Comparison of ENCODE assay signal across 1 cellular context in the genomic region with DNA sequence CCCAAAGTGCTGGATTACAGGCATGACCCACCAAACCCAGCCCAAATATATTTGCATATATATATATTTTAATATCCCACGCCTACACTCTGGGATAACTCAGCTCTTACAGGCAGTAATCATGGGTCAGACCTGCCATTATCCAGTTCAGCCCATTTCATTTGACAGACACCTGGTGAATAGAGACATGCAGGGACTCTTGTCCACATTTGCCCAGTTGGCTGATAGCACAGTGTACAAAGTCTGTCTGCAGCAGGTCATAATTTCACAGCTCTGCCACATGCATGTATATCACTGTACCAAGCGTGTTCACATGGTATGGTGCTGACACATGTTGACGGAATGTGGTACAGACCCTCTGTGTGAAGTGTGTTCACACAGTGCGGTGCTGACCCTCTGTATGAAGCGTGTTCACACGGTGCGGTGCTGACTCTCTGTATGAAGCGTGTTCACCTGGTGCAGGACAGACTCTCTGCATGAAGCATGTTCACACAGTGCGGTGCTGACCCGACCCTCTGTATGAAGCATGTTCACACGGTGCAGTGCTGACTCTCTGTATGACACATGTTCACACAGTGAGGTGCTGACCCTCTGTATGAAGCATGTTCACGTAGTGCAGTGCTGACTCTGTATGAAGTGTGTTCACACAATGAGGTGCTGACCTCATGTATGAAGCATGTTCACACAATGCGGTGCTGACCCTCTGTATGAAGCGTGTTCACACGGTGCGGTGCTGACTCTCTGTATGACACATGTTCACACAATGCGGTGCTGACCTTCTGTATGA.
TF ChIP-seq lines count a peak whose summit lies in the region.

No MANE protein-coding gene starts in this region.

TF ChIP-seq in HepG2, 621 proteins besides CTCF, POLR2A, EP300 and RAD21 (continues in another document):
- TF ChIP-seq ZNF841 (CRISPR knock-in tag; IDR thresholded peaks at IDR 0.05; ENCODE audit: borderline replicate concordance) = no peak
- no peak for TF ChIP-seq ZNF263 (CRISPR knock-in tag; IDR thresholded peaks at IDR 0.05)
- TF ChIP-seq ETV5 (CRISPR knock-in tag; IDR thresholded peaks at IDR 0.05; ENCODE audit: borderline replicate concordance) = no peak
- TF ChIP-seq ZNF253 (CRISPR knock-in tag; IDR thresholded peaks at IDR 0.05; ENCODE audit: borderline replicate concordance) = peak; percentile 44; the same call in 1 of the 2 replicates
- no peak for TF ChIP-seq CREB1 (IDR thresholded peaks at IDR 0.05)
- TF ChIP-seq CREB1 (CRISPR knock-in tag; IDR thresholded peaks at IDR 0.05) = no peak
- TF ChIP-seq, protein P1, sequence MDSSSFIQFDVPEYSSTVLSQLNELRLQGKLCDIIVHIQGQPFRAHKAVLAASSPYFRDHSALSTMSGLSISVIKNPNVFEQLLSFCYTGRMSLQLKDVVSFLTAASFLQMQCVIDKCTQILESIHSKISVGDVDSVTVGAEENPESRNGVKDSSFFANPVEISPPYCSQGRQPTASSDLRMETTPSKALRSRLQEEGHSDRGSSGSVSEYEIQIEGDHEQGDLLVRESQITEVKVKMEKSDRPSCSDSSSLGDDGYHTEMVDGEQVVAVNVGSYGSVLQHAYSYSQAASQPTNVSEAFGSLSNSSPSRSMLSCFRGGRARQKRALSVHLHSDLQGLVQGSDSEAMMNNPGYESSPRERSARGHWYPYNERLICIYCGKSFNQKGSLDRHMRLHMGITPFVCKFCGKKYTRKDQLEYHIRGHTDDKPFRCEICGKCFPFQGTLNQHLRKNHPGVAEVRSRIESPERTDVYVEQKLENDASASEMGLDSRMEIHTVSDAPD (CRISPR knock-in tag; IDR thresholded peaks at IDR 0.05) = no peak
- 0 out of 2 replicates have a peak, but pooled peaks have one; percentile 36 for TF ChIP-seq ZNF589 (CRISPR knock-in tag; conservative IDR thresholded peaks at IDR 0.05)
- TF ChIP-seq ZBTB38 (CRISPR knock-in tag; IDR thresholded peaks at IDR 0.05) = 0 out of 2 replicates have a peak, but pooled peaks have one; percentile 18
- no peak for TF ChIP-seq ETV6 (CRISPR knock-in tag; conservative IDR thresholded peaks at IDR 0.05)
- TF ChIP-seq ZNF180 (CRISPR knock-in tag; IDR thresholded peaks at IDR 0.05; ENCODE audit: borderline replicate concordance, low read depth) = no peak
- no peak for TF ChIP-seq HMG20A (CRISPR knock-in tag; IDR thresholded peaks at IDR 0.05; ENCODE audit: borderline replicate concordance)
- TF ChIP-seq SPEN (CRISPR knock-in tag; IDR thresholded peaks at IDR 0.05; ENCODE audit: low read depth) = no peak
- no peak for TF ChIP-seq ZNF468 (CRISPR knock-in tag; IDR thresholded peaks at IDR 0.05)
- TF ChIP-seq, protein P2, sequence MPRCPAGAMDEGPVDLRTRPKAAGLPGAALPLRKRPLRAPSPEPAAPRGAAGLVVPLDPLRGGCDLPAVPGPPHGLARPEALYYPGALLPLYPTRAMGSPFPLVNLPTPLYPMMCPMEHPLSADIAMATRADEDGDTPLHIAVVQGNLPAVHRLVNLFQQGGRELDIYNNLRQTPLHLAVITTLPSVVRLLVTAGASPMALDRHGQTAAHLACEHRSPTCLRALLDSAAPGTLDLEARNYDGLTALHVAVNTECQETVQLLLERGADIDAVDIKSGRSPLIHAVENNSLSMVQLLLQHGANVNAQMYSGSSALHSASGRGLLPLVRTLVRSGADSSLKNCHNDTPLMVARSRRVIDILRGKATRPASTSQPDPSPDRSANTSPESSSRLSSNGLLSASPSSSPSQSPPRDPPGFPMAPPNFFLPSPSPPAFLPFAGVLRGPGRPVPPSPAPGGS (CRISPR knock-in tag; IDR thresholded peaks at IDR 0.05) = no peak
- TF ChIP-seq ISL2 (CRISPR knock-in tag; IDR thresholded peaks at IDR 0.05) = no peak
- no peak for TF ChIP-seq KAT7 (CRISPR knock-in tag; IDR thresholded peaks at IDR 0.05; ENCODE audit: borderline replicate concordance)
- TF ChIP-seq ZNF549 (CRISPR knock-in tag; IDR thresholded peaks at IDR 0.05) = no peak
- TF ChIP-seq NFE2L1 (CRISPR knock-in tag; IDR thresholded peaks at IDR 0.05; ENCODE audit: borderline replicate concordance) = no peak
- no peak for TF ChIP-seq PRPF4 (IDR thresholded peaks at IDR 0.05; ENCODE audit: low read depth, low read length, poor library complexity, severe bottlenecking)
- TF ChIP-seq ARHGAP35 (CRISPR knock-in tag; IDR thresholded peaks at IDR 0.05; ENCODE audit: borderline replicate concordance) = no peak
- TF ChIP-seq, protein P3, sequence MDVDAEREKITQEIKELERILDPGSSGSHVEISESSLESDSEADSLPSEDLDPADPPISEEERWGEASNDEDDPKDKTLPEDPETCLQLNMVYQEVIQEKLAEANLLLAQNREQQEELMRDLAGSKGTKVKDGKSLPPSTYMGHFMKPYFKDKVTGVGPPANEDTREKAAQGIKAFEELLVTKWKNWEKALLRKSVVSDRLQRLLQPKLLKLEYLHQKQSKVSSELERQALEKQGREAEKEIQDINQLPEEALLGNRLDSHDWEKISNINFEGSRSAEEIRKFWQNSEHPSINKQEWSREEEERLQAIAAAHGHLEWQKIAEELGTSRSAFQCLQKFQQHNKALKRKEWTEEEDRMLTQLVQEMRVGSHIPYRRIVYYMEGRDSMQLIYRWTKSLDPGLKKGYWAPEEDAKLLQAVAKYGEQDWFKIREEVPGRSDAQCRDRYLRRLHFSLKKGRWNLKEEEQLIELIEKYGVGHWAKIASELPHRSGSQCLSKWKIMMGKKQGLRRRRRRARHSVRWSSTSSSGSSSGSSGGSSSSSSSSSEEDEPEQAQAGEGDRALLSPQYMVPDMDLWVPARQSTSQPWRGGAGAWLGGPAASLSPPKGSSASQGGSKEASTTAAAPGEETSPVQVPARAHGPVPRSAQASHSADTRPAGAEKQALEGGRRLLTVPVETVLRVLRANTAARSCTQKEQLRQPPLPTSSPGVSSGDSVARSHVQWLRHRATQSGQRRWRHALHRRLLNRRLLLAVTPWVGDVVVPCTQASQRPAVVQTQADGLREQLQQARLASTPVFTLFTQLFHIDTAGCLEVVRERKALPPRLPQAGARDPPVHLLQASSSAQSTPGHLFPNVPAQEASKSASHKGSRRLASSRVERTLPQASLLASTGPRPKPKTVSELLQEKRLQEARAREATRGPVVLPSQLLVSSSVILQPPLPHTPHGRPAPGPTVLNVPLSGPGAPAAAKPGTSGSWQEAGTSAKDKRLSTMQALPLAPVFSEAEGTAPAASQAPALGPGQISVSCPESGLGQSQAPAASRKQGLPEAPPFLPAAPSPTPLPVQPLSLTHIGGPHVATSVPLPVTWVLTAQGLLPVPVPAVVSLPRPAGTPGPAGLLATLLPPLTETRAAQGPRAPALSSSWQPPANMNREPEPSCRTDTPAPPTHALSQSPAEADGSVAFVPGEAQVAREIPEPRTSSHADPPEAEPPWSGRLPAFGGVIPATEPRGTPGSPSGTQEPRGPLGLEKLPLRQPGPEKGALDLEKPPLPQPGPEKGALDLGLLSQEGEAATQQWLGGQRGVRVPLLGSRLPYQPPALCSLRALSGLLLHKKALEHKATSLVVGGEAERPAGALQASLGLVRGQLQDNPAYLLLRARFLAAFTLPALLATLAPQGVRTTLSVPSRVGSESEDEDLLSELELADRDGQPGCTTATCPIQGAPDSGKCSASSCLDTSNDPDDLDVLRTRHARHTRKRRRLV (CRISPR knock-in tag; IDR thresholded peaks at IDR 0.05) = no peak
- TF ChIP-seq SAP130 (CRISPR knock-in tag; IDR thresholded peaks at IDR 0.05; ENCODE audit: low read depth) = no peak; the same call in none of the 2 replicates
- TF ChIP-seq, protein P4, sequence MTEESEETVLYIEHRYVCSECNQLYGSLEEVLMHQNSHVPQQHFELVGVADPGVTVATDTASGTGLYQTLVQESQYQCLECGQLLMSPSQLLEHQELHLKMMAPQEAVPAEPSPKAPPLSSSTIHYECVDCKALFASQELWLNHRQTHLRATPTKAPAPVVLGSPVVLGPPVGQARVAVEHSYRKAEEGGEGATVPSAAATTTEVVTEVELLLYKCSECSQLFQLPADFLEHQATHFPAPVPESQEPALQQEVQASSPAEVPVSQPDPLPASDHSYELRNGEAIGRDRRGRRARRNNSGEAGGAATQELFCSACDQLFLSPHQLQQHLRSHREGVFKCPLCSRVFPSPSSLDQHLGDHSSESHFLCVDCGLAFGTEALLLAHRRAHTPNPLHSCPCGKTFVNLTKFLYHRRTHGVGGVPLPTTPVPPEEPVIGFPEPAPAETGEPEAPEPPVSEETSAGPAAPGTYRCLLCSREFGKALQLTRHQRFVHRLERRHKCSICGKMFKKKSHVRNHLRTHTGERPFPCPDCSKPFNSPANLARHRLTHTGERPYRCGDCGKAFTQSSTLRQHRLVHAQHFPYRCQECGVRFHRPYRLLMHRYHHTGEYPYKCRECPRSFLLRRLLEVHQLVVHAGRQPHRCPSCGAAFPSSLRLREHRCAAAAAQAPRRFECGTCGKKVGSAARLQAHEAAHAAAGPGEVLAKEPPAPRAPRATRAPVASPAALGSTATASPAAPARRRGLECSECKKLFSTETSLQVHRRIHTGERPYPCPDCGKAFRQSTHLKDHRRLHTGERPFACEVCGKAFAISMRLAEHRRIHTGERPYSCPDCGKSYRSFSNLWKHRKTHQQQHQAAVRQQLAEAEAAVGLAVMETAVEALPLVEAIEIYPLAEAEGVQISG (CRISPR knock-in tag; IDR thresholded peaks at IDR 0.05) = no peak
- no peak for TF ChIP-seq ZNF251 (CRISPR knock-in tag; IDR thresholded peaks at IDR 0.05)
- TF ChIP-seq HNRNPLL (IDR thresholded peaks at IDR 0.05; ENCODE audit: low read depth, low read length, poor library complexity, severe bottlenecking) = no peak
- TF ChIP-seq NFYC (CRISPR knock-in tag; IDR thresholded peaks at IDR 0.05) = no peak
- TF ChIP-seq, protein P5, sequence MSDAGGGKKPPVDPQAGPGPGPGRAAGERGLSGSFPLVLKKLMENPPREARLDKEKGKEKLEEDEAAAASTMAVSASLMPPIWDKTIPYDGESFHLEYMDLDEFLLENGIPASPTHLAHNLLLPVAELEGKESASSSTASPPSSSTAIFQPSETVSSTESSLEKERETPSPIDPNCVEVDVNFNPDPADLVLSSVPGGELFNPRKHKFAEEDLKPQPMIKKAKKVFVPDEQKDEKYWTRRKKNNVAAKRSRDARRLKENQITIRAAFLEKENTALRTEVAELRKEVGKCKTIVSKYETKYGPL (CRISPR knock-in tag; IDR thresholded peaks at IDR 0.05) = no peak
- no peak for TF ChIP-seq ZSCAN29 (CRISPR knock-in tag; conservative IDR thresholded peaks at IDR 0.05)
- TF ChIP-seq, protein P6, sequence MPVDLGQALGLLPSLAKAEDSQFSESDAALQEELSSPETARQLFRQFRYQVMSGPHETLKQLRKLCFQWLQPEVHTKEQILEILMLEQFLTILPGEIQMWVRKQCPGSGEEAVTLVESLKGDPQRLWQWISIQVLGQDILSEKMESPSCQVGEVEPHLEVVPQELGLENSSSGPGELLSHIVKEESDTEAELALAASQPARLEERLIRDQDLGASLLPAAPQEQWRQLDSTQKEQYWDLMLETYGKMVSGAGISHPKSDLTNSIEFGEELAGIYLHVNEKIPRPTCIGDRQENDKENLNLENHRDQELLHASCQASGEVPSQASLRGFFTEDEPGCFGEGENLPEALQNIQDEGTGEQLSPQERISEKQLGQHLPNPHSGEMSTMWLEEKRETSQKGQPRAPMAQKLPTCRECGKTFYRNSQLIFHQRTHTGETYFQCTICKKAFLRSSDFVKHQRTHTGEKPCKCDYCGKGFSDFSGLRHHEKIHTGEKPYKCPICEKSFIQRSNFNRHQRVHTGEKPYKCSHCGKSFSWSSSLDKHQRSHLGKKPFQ (CRISPR knock-in tag; IDR thresholded peaks at IDR 0.05; ENCODE audit: insufficient replicate concordance) = no peak
- TF ChIP-seq MED8 (CRISPR knock-in tag; IDR thresholded peaks at IDR 0.05; ENCODE audit: insufficient replicate concordance) = no peak
- TF ChIP-seq IKZF4 (CRISPR knock-in tag; IDR thresholded peaks at IDR 0.05; ENCODE audit: borderline replicate concordance, low read depth, not compliant biosample characterization) = no peak
- TF ChIP-seq ZFX (CRISPR knock-in tag; IDR thresholded peaks at IDR 0.05; ENCODE audit: low read depth) = 0 out of 2 replicates have a peak, but pooled peaks have one; percentile 17
- no peak for TF ChIP-seq SMYD3 (CRISPR knock-in tag; IDR thresholded peaks at IDR 0.05)
- TF ChIP-seq BORCS8-MEF2B (CRISPR knock-in tag; IDR thresholded peaks at IDR 0.05) = no peak
- no peak for TF ChIP-seq ARNT2 (CRISPR knock-in tag; IDR thresholded peaks at IDR 0.05; ENCODE audit: low read depth)
- TF ChIP-seq, protein P7, sequence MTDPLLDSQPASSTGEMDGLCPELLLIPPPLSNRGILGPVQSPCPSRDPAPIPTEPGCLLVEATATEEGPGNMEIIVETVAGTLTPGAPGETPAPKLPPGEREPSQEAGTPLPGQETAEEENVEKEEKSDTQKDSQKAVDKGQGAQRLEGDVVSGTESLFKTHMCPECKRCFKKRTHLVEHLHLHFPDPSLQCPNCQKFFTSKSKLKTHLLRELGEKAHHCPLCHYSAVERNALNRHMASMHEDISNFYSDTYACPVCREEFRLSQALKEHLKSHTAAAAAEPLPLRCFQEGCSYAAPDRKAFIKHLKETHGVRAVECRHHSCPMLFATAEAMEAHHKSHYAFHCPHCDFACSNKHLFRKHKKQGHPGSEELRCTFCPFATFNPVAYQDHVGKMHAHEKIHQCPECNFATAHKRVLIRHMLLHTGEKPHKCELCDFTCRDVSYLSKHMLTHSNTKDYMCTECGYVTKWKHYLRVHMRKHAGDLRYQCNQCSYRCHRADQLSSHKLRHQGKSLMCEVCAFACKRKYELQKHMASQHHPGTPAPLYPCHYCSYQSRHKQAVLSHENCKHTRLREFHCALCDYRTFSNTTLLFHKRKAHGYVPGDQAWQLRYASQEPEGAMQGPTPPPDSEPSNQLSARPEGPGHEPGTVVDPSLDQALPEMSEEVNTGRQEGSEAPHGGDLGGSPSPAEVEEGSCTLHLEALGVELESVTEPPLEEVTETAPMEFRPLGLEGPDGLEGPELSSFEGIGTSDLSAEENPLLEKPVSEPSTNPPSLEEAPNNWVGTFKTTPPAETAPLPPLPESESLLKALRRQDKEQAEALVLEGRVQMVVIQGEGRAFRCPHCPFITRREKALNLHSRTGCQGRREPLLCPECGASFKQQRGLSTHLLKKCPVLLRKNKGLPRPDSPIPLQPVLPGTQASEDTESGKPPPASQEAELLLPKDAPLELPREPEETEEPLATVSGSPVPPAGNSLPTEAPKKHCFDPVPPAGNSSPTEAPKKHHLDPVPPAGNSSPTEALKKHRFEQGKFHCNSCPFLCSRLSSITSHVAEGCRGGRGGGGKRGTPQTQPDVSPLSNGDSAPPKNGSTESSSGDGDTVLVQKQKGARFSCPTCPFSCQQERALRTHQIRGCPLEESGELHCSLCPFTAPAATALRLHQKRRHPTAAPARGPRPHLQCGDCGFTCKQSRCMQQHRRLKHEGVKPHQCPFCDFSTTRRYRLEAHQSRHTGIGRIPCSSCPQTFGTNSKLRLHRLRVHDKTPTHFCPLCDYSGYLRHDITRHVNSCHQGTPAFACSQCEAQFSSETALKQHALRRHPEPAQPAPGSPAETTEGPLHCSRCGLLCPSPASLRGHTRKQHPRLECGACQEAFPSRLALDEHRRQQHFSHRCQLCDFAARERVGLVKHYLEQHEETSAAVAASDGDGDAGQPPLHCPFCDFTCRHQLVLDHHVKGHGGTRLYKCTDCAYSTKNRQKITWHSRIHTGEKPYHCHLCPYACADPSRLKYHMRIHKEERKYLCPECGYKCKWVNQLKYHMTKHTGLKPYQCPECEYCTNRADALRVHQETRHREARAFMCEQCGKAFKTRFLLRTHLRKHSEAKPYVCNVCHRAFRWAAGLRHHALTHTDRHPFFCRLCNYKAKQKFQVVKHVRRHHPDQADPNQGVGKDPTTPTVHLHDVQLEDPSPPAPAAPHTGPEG (CRISPR knock-in tag; IDR thresholded peaks at IDR 0.05) = no peak
- TF ChIP-seq ZNF260 (CRISPR knock-in tag; IDR thresholded peaks at IDR 0.05; ENCODE audit: borderline replicate concordance, low read depth) = no peak
- TF ChIP-seq DNMT1 (CRISPR knock-in tag; IDR thresholded peaks at IDR 0.05) = no peak
